ENCODE assay signal across 1 cellular context in genomic region chr1:46184920-46185658, GRCh38.
TF ChIP-seq lines count a peak whose summit lies in the region.

No MANE protein-coding gene starts in this region.

TF ChIP-seq in K562, 482 proteins besides CTCF, POLR2A, EP300 and RAD21 (continues in another document):
- TF ChIP-seq CHD4 (IDR thresholded peaks at IDR 0.05; ENCODE audit: insufficient read depth, insufficient replicate concordance, low read depth, low read length, poor library complexity, severe bottlenecking) (no peak), LCOR (CRISPR knock-in tag; IDR thresholded peaks at IDR 0.05) (no peak), ZBTB34 (CRISPR knock-in tag; IDR thresholded peaks at IDR 0.05) (no peak), MLLT1 (IDR thresholded peaks at IDR 0.05) (no peak), ELK3 (CRISPR knock-in tag; IDR thresholded peaks at IDR 0.05) (no peak), FOXP4 (CRISPR knock-in tag; IDR thresholded peaks at IDR 0.05; ENCODE audit: borderline replicate concordance) (no peak), ZNF12 (CRISPR knock-in tag; IDR thresholded peaks at IDR 0.05) (no peak), NR1H2 (CRISPR knock-in tag; IDR thresholded peaks at IDR 0.05) (no peak), GTF2B (IDR thresholded peaks at IDR 0.05; ENCODE audit: extremely low read depth, insufficient read length) (no peak), CBFA2T3 (IDR thresholded peaks at IDR 0.05) (peak; percentile 33; the same call in 1 of the 2 replicates), CBX5 (IDR thresholded peaks at IDR 0.05; ENCODE audit: borderline replicate concordance, low read depth) (no peak), ZNF277 (CRISPR knock-in tag; IDR thresholded peaks at IDR 0.05; ENCODE audit: borderline replicate concordance) (no peak), CUX1 (CRISPR knock-in tag; IDR thresholded peaks at IDR 0.05) (no peak), ERF (CRISPR knock-in tag; IDR thresholded peaks at IDR 0.05) (no peak), ZEB2 (IDR thresholded peaks at IDR 0.05) (no peak), PRMT5 (CRISPR knock-in tag; IDR thresholded peaks at IDR 0.05) (no peak), ARID3A (IDR thresholded peaks at IDR 0.05; ENCODE audit: borderline replicate concordance, low read depth, low read length) (no peak), ZNF589 (CRISPR knock-in tag; IDR thresholded peaks at IDR 0.05; ENCODE audit: low read depth) (no peak), ZNF780A (CRISPR knock-in tag; IDR thresholded peaks at IDR 0.05) (no peak), ARID3B (CRISPR knock-in tag; IDR thresholded peaks at IDR 0.05; ENCODE audit: borderline replicate concordance) (no peak), FOXJ3 (CRISPR knock-in tag; IDR thresholded peaks at IDR 0.05) (no peak), ELK1 (CRISPR knock-in tag; IDR thresholded peaks at IDR 0.05) (no peak), CTBP1 (IDR thresholded peaks at IDR 0.05; ENCODE audit: borderline replicate concordance) (0 out of 2 replicates have a peak, but pooled peaks have one; percentile 46), ZNF518B (CRISPR knock-in tag; IDR thresholded peaks at IDR 0.05) (no peak), DPF2 (IDR thresholded peaks at IDR 0.05) (0 out of 2 replicates have a peak, but pooled peaks have one; percentile 26), SNRNP70 (optimal IDR thresholded peaks at IDR 0.05; ENCODE audit: low read depth, low read length) (no peak), HDAC8 (tag; IDR thresholded peaks at IDR 0.05) (no peak), KAT2B (IDR thresholded peaks at IDR 0.05; ENCODE audit: low read depth, low read length) (no peak), HOXB6 (CRISPR knock-in tag; IDR thresholded peaks at IDR 0.05; ENCODE audit: borderline replicate concordance) (no peak), ZNF3 (CRISPR knock-in tag; IDR thresholded peaks at IDR 0.05) (no peak), CC2D1A (IDR thresholded peaks at IDR 0.05) (no peak), HDAC3 (IDR thresholded peaks at IDR 0.05; ENCODE audit: borderline replicate concordance, partially characterized antibody) (no peak), ZNF124 (CRISPR knock-in tag; IDR thresholded peaks at IDR 0.05) (no peak), ZNF165 (CRISPR knock-in tag; IDR thresholded peaks at IDR 0.05; ENCODE audit: borderline replicate concordance) (no peak), NCOA6 (IDR thresholded peaks at IDR 0.05) (no peak), SMAD4 (CRISPR knock-in tag; conservative IDR thresholded peaks at IDR 0.05) (no peak), ZNF830 (CRISPR knock-in tag; IDR thresholded peaks at IDR 0.05) (no peak), ARID1B (IDR thresholded peaks at IDR 0.05) (peak; percentile 29; the same call in 1 of the 2 replicates), ZFP36 (IDR thresholded peaks at IDR 0.05; ENCODE audit: low read depth, low read length, partially characterized antibody) (peak; percentile 80)
